8 cellular contexts compared by ENCODE assay signal in genomic region chr5:175444060-175444904, GRCh38.
A peak's percentile ranks its signal among the peaks of the same experiment; 100 is the strongest.
DNase-seq lines count a peak whose midpoint lies in the region; ATAC-seq and TF ChIP-seq lines count a peak whose summit lies in the region.

Gene DRD1 (minus strand): TSS chr5:175444182. CDS start chr5:175443099, 1,083 bp downstream.

- H3K4me3 ChIP-seq in BLaER1 (peak within 1 kb of the TSS; percentile 58), astrocyte of the spinal cord (ENCODE audit: low read depth, low read length) (peak within 1 kb of the TSS; percentile 33)

- H3K9me3 ChIP-seq in BLaER1: peaks cover 10% of the 10 kb centered on the region

- DNase-seq in T-helper 2 cell (peak; percentile 1 to 53 (median 26)), astrocyte of the spinal cord (ENCODE audit: low read depth, low spot score) (peak; percentile 47), iPS-NIHi7 (ENCODE audit: extremely low spot score) (peak; percentile 86), MV-4-11 (lab: John Stamatoyannopoulos, UW) (no peak)
- DNase-seq in stimulated activated CD4-positive, alpha-beta T cell treated with anti-CD3 and anti-CD28 coated beads, Interleukin-2, amount 100 ng/mL, for 24 hours: peak; percentile 68 to 76

- no peak within 1 kb of the TSS for H3K27ac ChIP-seq in BLaER1

- peak; percentile 65 for TF ChIP-seq CTCF in astrocyte of the spinal cord (IDR thresholded peaks at IDR 0.05; ENCODE audit: low read depth, low read length)

- peak within 1 kb of the TSS; percentile 73 for H3K4me2 ChIP-seq in BLaER1

- no peak within 1 kb of the TSS for H3K9ac ChIP-seq in BLaER1

- H3K27me3 ChIP-seq in BLaER1: peaks cover 34% of the 10 kb centered on the region

- in situ Hi-C loops in astrocyte of the spinal cord (cut with HindIII; ENCODE audit: low sequenced_read_pairs): no loop called here

- peak; percentile 65 for ATAC-seq in GM21723 (IDR thresholded peaks at IDR 0.05; ENCODE audit: unreplicated experiment)
- no peak for ATAC-seq in GM21360 (IDR thresholded peaks at IDR 0.05; ENCODE audit: unreplicated experiment)

- no peaks in the 10 kb centered on the region for H4K20me1 ChIP-seq in BLaER1

- H3K36me3 ChIP-seq in BLaER1: no peaks in the 10 kb centered on the region

- H3K4me1 ChIP-seq in BLaER1: 0 out of 2 replicates have a peak, but pooled peaks cover 5% of the 10 kb centered on the region
